In genomic region chr1:53195913-53196484, GRCh38 we compare ENCODE assay signal across 8 cellular contexts. TPM values are rescaled to one million over a fixed set of nuclear protein-coding genes. Genes with fewer than 3 reads are reported as not detected.
DNase-seq lines count a peak whose midpoint lies in the region; ATAC-seq and TF ChIP-seq lines count a peak whose summit lies in the region.

No MANE protein-coding gene starts in this region.

- H3K4me2 ChIP-seq in PC-9 (peak overlapping the region; percentile 79), osteoblast (ENCODE audit: insufficient read depth, low read length) (peak overlapping the region; percentile 93)

- H3K9me2 ChIP-seq in PC-9 (ENCODE audit: insufficient read depth) = no peaks in the 10 kb centered on the region

- BruUV-seq in PC-9 (replicated peaks; lab: Mats Ljungman, UMichigan) = no TSS peak

- H3K9me3 ChIP-seq in PC-9 (ENCODE audit: insufficient read depth, low read depth) (no peaks in the 10 kb centered on the region), osteoblast (ENCODE audit: low read depth, low read length) (no peaks in the 10 kb centered on the region)

- TF ChIP-seq CTCF in C4-2B (conservative IDR thresholded peaks at IDR 0.05) = no peak
- TF ChIP-seq CTCF in PC-9 (conservative IDR thresholded peaks at IDR 0.05) = no peak
- TF ChIP-seq CTCF in epithelial cell of esophagus (IDR thresholded peaks at IDR 0.05; ENCODE audit: insufficient read depth, low read depth, low read length, missing control alignments) = no peak
- TF ChIP-seq CTCF in osteoblast (IDR thresholded peaks at IDR 0.05; ENCODE audit: extremely low read depth, low read depth, low read length) = no peak

- peaks cover 7% of the 10 kb centered on the region; the same call in 1 of the 2 replicates for H3F3A ChIP-seq in PC-9 (ENCODE audit: insufficient read depth, low read depth)

- intact Hi-C loops in PC-9 (cut with micrococcal nuclease; ENCODE audit: unreplicated experiment) = loop anchor here (1.0 to 5.0 kb wide), 2 partner anchors 24 to 794 kb away; partner anchors contain the start of genes CZIB, ORC1 and PRPF38A

- DNase-seq in PC-9 (peak in 1 of 2 experiments; percentile 39), epithelial cell of esophagus (ENCODE audit: low read depth) (no peak), osteoblast (ENCODE audit: insufficient read length, low spot score, missing footprints) (peak; percentile 27), SW 1271 (lab: John Stamatoyannopoulos, UW) (no peak), SHP77 treated with DMSO at 0.1 percent for 48 hours (lab: John Stamatoyannopoulos, UW) (no peak)

- peak overlapping the region; percentile 74 for H3K4me3 ChIP-seq in PC-9
- peak overlapping the region; percentile 66 for H3K4me3 ChIP-seq in epithelial cell of esophagus (ENCODE audit: low read length)
- peak overlapping the region; percentile 87 for H3K4me3 ChIP-seq in osteoblast (ENCODE audit: insufficient read depth, low read length)

- POLR2A ChIA-PET in PC-9 (lab: Charles Lee; ENCODE audit: unreplicated experiment) = no interaction called here

- H3K27me3 ChIP-seq in PC-9 (ENCODE audit: insufficient read depth, low read depth) (no peaks in the 10 kb centered on the region), osteoblast (ENCODE audit: insufficient read depth, low read length) (no peaks in the 10 kb centered on the region)

- CTCF ChIA-PET in PC-9 (lab: Charles Lee) = interaction anchor here (0.6 to 1.5 kb wide), 3 partner anchors 9 to 495 kb away, joined by 3 to 6 read pairs (median 3); no protein-coding TSS in a partner anchor

- H3K27ac ChIP-seq in C4-2B (peak overlapping the region; percentile 98), PC-9 (peak overlapping the region; percentile 64), osteoblast (ENCODE audit: low read depth, low read length) (peak overlapping the region; percentile 89)

- H3K79me2 ChIP-seq in PC-9 (ENCODE audit: low read depth) = peaks cover 25% of the 10 kb centered on the region
- peaks cover 26% of the 10 kb centered on the region for H3K79me2 ChIP-seq in osteoblast (ENCODE audit: insufficient read depth, low read length)

- H3K4me1 ChIP-seq in PC-9 (replicated peaks; ENCODE audit: insufficient read depth) (peaks cover 29% of the 10 kb centered on the region), osteoblast (ENCODE audit: insufficient read depth, low read length) (peaks cover 21% of the 10 kb centered on the region)

- H3K36me3 ChIP-seq in PC-9 (ENCODE audit: low read depth) (peaks cover 7% of the 10 kb centered on the region; the same call in 1 of the 2 replicates), osteoblast (ENCODE audit: insufficient read depth, low read length) (peaks cover 9% of the 10 kb centered on the region)

- H4K20me1 ChIP-seq in PC-9 (ENCODE audit: insufficient read depth) (no peaks in the 10 kb centered on the region), osteoblast (ENCODE audit: insufficient read depth, low read length) (peaks cover 4% of the 10 kb centered on the region)

- peak overlapping the region; percentile 82 for H2AFZ ChIP-seq in PC-9
- H2AFZ ChIP-seq in osteoblast (ENCODE audit: low read length) = peak overlapping the region; percentile 86

- ATAC-seq in GM21515 (IDR thresholded peaks at IDR 0.05; ENCODE audit: unreplicated experiment) (peak; percentile 20), GM21447 (IDR thresholded peaks at IDR 0.05; ENCODE audit: unreplicated experiment) (no peak)

RNA-seq across cellular contexts. Expression of gene CPT2, which starts 0.6 kb away (rescaled TPM):
- 32.2 and 35.7 TPM in 2 replicates for total RNA-seq in PC-9 (2021)
- 20.6 and 24.2 TPM in 2 replicates for total RNA-seq in osteoblast

RNA-seq across cellular contexts. Expression of gene CZIB, which starts 24.4 kb away (rescaled TPM):
- 50.3 and 51.1 TPM in 2 replicates for total RNA-seq in PC-9 (2021)
- 63.7 and 65.4 TPM in 2 replicates for total RNA-seq in osteoblast

RNA-seq across cellular contexts. Expression of gene MAGOH, which starts 42.3 kb away (rescaled TPM):
- total RNA-seq in PC-9 (2021) (48.0 and 75.7 TPM in 2 replicates), osteoblast (15.6 and 22.8 TPM in 2 replicates)

RNA-seq across cellular contexts. Expression of gene SLC1A7, which starts 53.6 kb away (rescaled TPM):
- total RNA-seq in PC-9 (2021) = not detected in 2 replicates
- under 0.01 and 0.36 TPM in 2 replicates for total RNA-seq in osteoblast
